In the genomic region with DNA sequence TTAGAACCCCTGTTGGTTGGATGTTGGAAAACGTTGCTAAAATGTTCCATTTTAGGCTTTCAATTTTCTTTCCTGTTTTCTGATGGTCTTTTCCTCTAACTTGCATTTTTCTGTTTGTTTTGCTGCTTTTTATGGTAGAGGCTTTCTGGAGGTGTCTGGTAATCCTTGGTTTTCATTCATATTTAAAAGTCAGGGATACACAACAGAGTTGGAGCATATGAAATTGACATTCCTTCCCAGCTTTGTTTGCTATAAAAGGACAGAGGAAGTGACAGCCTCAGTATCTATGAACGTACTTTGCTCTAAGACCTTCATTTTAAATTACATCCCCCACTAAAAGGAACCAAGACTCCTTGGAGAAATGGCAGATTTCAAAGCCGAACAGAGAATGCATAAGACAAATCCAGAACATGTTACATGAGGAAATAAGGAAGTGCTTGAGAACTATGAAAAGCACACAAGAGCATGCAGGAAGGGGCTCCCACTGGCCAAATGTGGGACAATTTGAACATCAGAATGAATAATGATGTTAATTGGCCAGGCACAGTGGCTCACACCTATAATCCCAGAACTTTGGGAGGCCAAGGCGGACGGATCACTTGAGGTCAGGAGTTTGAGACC, we compare ENCODE assay signal across 24 cellular contexts. TPM values are rescaled to one million over a fixed set of nuclear protein-coding genes. Genes with fewer than 3 reads are reported as not detected.
A peak's percentile ranks its signal among the peaks of the same experiment; 100 is the strongest.
DNase-seq lines count a peak whose midpoint lies in the region; ATAC-seq and TF ChIP-seq lines count a peak whose summit lies in the region.
"Had no signal": no experiment of that assay in that cellular context is flagged by ENCODE, and none has a peak within 500 bp of the region (broad histone marks: within the 10 kb centered on the region; RNA-seq: fewer than 3 reads in every experiment).

No MANE protein-coding gene starts in this region.

- CTCF ChIA-PET in CD8-positive, alpha-beta T cell (lab: Charles Lee), result no interaction called here
- CTCF ChIA-PET in WTC11 (lab: Charles Lee), result no interaction called here

- no peaks in the 10 kb centered on the region for H3K27me3 Mint-ChIP-seq in CD8-positive, alpha-beta T cell (ENCODE audit: low read depth)
- H3K27me3 Mint-ChIP-seq in WTC11 (ENCODE audit: low read depth) (no peaks in the 10 kb centered on the region), memory B cell (no peaks in the 10 kb centered on the region)

- H3K4me1 Mint-ChIP-seq in CD8-positive, alpha-beta T cell (ENCODE audit: low read depth), result peaks cover 66% of the 10 kb centered on the region
- H3K4me1 Mint-ChIP-seq in WTC11 (peaks cover 29% of the 10 kb centered on the region), memory B cell (peaks cover 18% of the 10 kb centered on the region)

- no peak for ATAC-seq in CD8-positive, alpha-beta T cell
- ATAC-seq in WTC11 (no peak), memory B cell (ENCODE audit: low read depth) (no peak), HG02610 (IDR thresholded peaks at IDR 0.05; ENCODE audit: unreplicated experiment) (no peak), GM19395 (IDR thresholded peaks at IDR 0.05; ENCODE audit: unreplicated experiment) (no peak)
- ATAC-seq: left lobe of liver, Right ventricle myocardium inferior, sciatic nerve had no signal

- H3K36me3 Mint-ChIP-seq in CD8-positive, alpha-beta T cell, result peaks cover 83% of the 10 kb centered on the region
- H3K36me3 Mint-ChIP-seq in WTC11, result peaks cover 39% of the 10 kb centered on the region
- H3K36me3 Mint-ChIP-seq in memory B cell, result peaks cover 41% of the 10 kb centered on the region

- peak overlapping the region in 1 of 11 experiments; percentile 1; a peak in 1 of 22 replicates for H3K27ac ChIP-seq in BLaER1 treated with 17β-estradiol and CSF1 and Interleukin-3, amounts not matched to agents 10 nM and 100 nM
- H3K27ac ChIP-seq in CD8-positive, alpha-beta T cell (ENCODE audit: low read depth, low read length), result no peak overlapping the region
- H3K27ac ChIP-seq: ascending aorta, epithelial cell of prostate, parathyroid adenoma had no signal

- H3K9me3 Mint-ChIP-seq in CD8-positive, alpha-beta T cell, result no peaks in the 10 kb centered on the region
- H3K9me3 Mint-ChIP-seq in WTC11 (no peaks in the 10 kb centered on the region), memory B cell (no peaks in the 10 kb centered on the region)
- H3K9me3 Mint-ChIP-seq: nephron had no signal

- no peak overlapping the region for H3K4me3 Mint-ChIP-seq in CD8-positive, alpha-beta T cell
- H3K4me3 Mint-ChIP-seq in WTC11 (no peak overlapping the region), memory B cell (no peak overlapping the region)
- H3K4me3 Mint-ChIP-seq: nephron had no signal

- DNase-seq in CD8-positive, alpha-beta T cell, result no peak
- no peak for DNase-seq in WTC11 (ENCODE audit: low spot score)
- DNase-seq in memory B cell (ENCODE audit: low spot score in 2 of 2), result no peak
- DNase-seq in dedifferentiated amniotic fluid mesenchymal stem cell (ENCODE audit: extremely low spot score), result no peak
- DNase-seq: activated CD4-positive, alpha-beta T cell treated with anti-CD3 and anti-CD28 coated beads, Interleukin-2, amount 50 U/mL, for 1 hour; activated CD8-positive, alpha-beta memory T cell treated with anti-CD3 and anti-CD28 coated beads, Interleukin-2, amount 50 U/mL, for 4 hours; activated gamma-delta T cell treated with Interleukin-2 at 50 U/mL for 16 hours; caudate nucleus; DMS153; GDM1; NCI-H1092; NCI-H2029 treated with DMSO at 0.1 percent for 48 hours; NCI-H82; SW 1271 had no signal

- H3K36me3 ChIP-seq in BLaER1 treated with 17β-estradiol and CSF1 and Interleukin-3, amounts not matched to agents 10 nM and 100 nM, result peaks cover 75 to 100% (median 92%) of the 10 kb centered on the region in 11 experiments
- peaks cover 14% of the 10 kb centered on the region for H3K36me3 ChIP-seq in CD8-positive, alpha-beta T cell (ENCODE audit: insufficient read depth, low read length)

- intact Hi-C loops in CD8-positive, alpha-beta T cell (cut with DNase I, micrococcal nuclease), result no loop called here

- peaks cover 0 to 30% (median 16%) of the 10 kb centered on the region in 10 experiments; a peak in 16 of 20 replicates for H3K4me1 ChIP-seq in BLaER1 treated with 17β-estradiol and CSF1 and Interleukin-3, amounts not matched to agents 10 nM and 100 nM
- H3K4me1 ChIP-seq in CD8-positive, alpha-beta T cell (ENCODE audit: insufficient read depth, low read length), result peaks cover 4% of the 10 kb centered on the region
- H3K4me1 ChIP-seq: ascending aorta, parathyroid adenoma had no signal

- H3K27ac Mint-ChIP-seq in CD8-positive, alpha-beta T cell, result peak overlapping the region; percentile 19
- H3K27ac Mint-ChIP-seq in WTC11 (peak overlapping the region; percentile 48), memory B cell (peak overlapping the region; percentile 77)
- H3K27ac Mint-ChIP-seq: nephron had no signal

- H3K27me3 ChIP-seq in BLaER1 treated with 17β-estradiol and CSF1 and Interleukin-3, amounts not matched to agents 10 nM and 100 nM, result no peaks in the 10 kb centered on the region
- H3K27me3 ChIP-seq in CD8-positive, alpha-beta T cell (ENCODE audit: insufficient read depth, low read length), result no peaks in the 10 kb centered on the region
- H3K27me3 ChIP-seq: ascending aorta had no signal

- no peak overlapping the region for H3K9ac ChIP-seq in BLaER1 treated with 17β-estradiol and CSF1 and Interleukin-3, amounts not matched to agents 10 nM and 100 nM
- H3K9ac ChIP-seq: parathyroid adenoma had no signal

- no peak overlapping the region for H3K4me3 ChIP-seq in BLaER1 treated with 17β-estradiol and CSF1 and Interleukin-3, amounts not matched to agents 10 nM and 100 nM
- H3K4me3 ChIP-seq in CD8-positive, alpha-beta T cell (ENCODE audit: low read depth, low read length), result no peak overlapping the region
- H3K4me3 ChIP-seq: ascending aorta had no signal

- H3K4me2 ChIP-seq in BLaER1 treated with 17β-estradiol and CSF1 and Interleukin-3, amounts not matched to agents 10 nM and 100 nM, result peak overlapping the region in 6 of 11 experiments; percentile 2 to 37 (median 24); a peak in 11 of 22 replicates

- H3K9me3 ChIP-seq in BLaER1 treated with 17β-estradiol and CSF1 and Interleukin-3, amounts not matched to agents 10 nM and 100 nM (replicated peaks in 1 of 11), result peaks cover 0 to 24% (median 6%) of the 10 kb centered on the region in 11 experiments; a peak in 8 of 22 replicates
- no peaks in the 10 kb centered on the region for H3K9me3 ChIP-seq in CD8-positive, alpha-beta T cell (ENCODE audit: low read length)
- H3K9me3 ChIP-seq: ascending aorta had no signal

- H4K20me1 ChIP-seq in BLaER1 treated with 17β-estradiol and CSF1 and Interleukin-3, amounts not matched to agents 10 nM and 100 nM, result peaks cover 73 to 100% (median 95%) of the 10 kb centered on the region in 11 experiments

- no peak for TF ChIP-seq CTCF in CD8-positive, alpha-beta T cell (IDR thresholded peaks at IDR 0.05)
- TF ChIP-seq CTCF in WTC11 (IDR thresholded peaks at IDR 0.05), result no peak

- POLR2A ChIA-PET in CD8-positive, alpha-beta T cell (lab: Charles Lee), result no interaction called here
- POLR2A ChIA-PET in WTC11 (lab: Charles Lee), result no interaction called here

TF ChIP-seq in WTC11, 78 proteins besides CTCF, POLR2A, EP300 and RAD21 (continues in another document):
- TF ChIP-seq, protein P1, sequence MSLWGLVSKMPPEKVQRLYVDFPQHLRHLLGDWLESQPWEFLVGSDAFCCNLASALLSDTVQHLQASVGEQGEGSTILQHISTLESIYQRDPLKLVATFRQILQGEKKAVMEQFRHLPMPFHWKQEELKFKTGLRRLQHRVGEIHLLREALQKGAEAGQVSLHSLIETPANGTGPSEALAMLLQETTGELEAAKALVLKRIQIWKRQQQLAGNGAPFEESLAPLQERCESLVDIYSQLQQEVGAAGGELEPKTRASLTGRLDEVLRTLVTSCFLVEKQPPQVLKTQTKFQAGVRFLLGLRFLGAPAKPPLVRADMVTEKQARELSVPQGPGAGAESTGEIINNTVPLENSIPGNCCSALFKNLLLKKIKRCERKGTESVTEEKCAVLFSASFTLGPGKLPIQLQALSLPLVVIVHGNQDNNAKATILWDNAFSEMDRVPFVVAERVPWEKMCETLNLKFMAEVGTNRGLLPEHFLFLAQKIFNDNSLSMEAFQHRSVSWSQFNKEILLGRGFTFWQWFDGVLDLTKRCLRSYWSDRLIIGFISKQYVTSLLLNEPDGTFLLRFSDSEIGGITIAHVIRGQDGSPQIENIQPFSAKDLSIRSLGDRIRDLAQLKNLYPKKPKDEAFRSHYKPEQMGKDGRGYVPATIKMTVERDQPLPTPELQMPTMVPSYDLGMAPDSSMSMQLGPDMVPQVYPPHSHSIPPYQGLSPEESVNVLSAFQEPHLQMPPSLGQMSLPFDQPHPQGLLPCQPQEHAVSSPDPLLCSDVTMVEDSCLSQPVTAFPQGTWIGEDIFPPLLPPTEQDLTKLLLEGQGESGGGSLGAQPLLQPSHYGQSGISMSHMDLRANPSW (CRISPR knock-in tag; conservative IDR thresholded peaks at IDR 0.05; ENCODE audit: low read depth), result no peak
- TF ChIP-seq NR1H2 (CRISPR knock-in tag; IDR thresholded peaks at IDR 0.05), result no peak
- no peak for TF ChIP-seq ZNF232 (CRISPR knock-in tag; IDR thresholded peaks at IDR 0.05)
- no peak for TF ChIP-seq ELF4 (CRISPR knock-in tag; IDR thresholded peaks at IDR 0.05; ENCODE audit: low read depth)

RNA-seq across cellular contexts. Expression of a gene that starts 56.7 kb away (rescaled TPM):
- 100 to 1,000 TPM; 113 to 114 TPM for total RNA-seq in CD8-positive, alpha-beta T cell
- 124 to 138 TPM (median 132 TPM) in 3 replicates for total RNA-seq in WTC11 (2021)

Comparison
In these comparisons a context has a peak if more than half of its experiments do, and no peak if none do; other contexts are left out.
1. H3K27ac Mint-ChIP-seq: peak in every context shown above with its lines; median percentile 77 in memory B cell; 48 in WTC11; 19 in CD8-positive, alpha-beta T cell.